Comparison of ENCODE assay signal across 1 cellular context in genomic region chr17:56912105-56912999, GRCh38.
TF ChIP-seq lines count a peak whose summit lies in the region.

No MANE protein-coding gene starts in this region.

TF ChIP-seq in K562, 482 proteins besides CTCF, POLR2A, EP300 and RAD21 (continued from another document):
- 0 out of 2 replicates have a peak, but pooled peaks have one; percentile 25 for TF ChIP-seq MGA (IDR thresholded peaks at IDR 0.05)
- TF ChIP-seq MITF (IDR thresholded peaks at IDR 0.05) = no peak
- TF ChIP-seq NCOA4 (IDR thresholded peaks at IDR 0.05; ENCODE audit: partially characterized antibody) = no peak
- TF ChIP-seq ZHX1 (conservative IDR thresholded peaks at IDR 0.05; ENCODE audit: low read length) = no peak
